15 cellular contexts compared by ENCODE assay signal in genomic region chr6:14738933-14739332, GRCh38.
DNase-seq lines count a peak whose midpoint lies in the region; FAIRE-seq and TF ChIP-seq lines count a peak whose summit lies in the region.
"Had no signal": no experiment of that assay in that cellular context is flagged by ENCODE, and none has a peak within 500 bp of the region (broad histone marks: within the 10 kb centered on the region; RNA-seq: fewer than 3 reads in every experiment).

No MANE protein-coding gene starts in this region.

- FAIRE-seq in kidney (lab: Jason Lieb, UNC): no peak
- FAIRE-seq: pancreas had no signal

- peaks cover 1% of the 10 kb centered on the region for H3K36me3 Mint-ChIP-seq in activated naive CD4-positive, alpha-beta T cell treated with anti-CD3 and anti-CD28 coated beads for 36 hours (ENCODE audit: low read depth)
- peaks cover 23% of the 10 kb centered on the region for H3K36me3 Mint-ChIP-seq in activated T-helper 1 cell treated with anti-CD3 and anti-CD28 coated beads, Interleukin-12 subunit alpha, Interleukin-12 subunit beta, Interleukin-2, Interleukin-4 antibody, amounts not matched to agents 30 ng/mL and 10 ng/mL and 1 ng/mL, durations not matched to agents 14 hours and 24 hours and 36 hours (ENCODE audit: low read depth)

- no peak overlapping the region for H3K4me3 Mint-ChIP-seq in activated naive CD4-positive, alpha-beta T cell treated with anti-CD3 and anti-CD28 coated beads for 36 hours
- H3K4me3 Mint-ChIP-seq in activated T-helper 1 cell treated with anti-CD3 and anti-CD28 coated beads, Interleukin-12 subunit alpha, Interleukin-12 subunit beta, Interleukin-2, Interleukin-4 antibody, amounts not matched to agents 30 ng/mL and 10 ng/mL and 1 ng/mL, durations not matched to agents 14 hours and 24 hours and 36 hours: no peak overlapping the region

- H3K4me1 Mint-ChIP-seq in activated naive CD4-positive, alpha-beta T cell treated with anti-CD3 and anti-CD28 coated beads for 36 hours (ENCODE audit: low read depth): peaks cover 77% of the 10 kb centered on the region
- peaks cover 95% of the 10 kb centered on the region for H3K4me1 Mint-ChIP-seq in activated T-helper 1 cell treated with anti-CD3 and anti-CD28 coated beads, Interleukin-12 subunit alpha, Interleukin-12 subunit beta, Interleukin-2, Interleukin-4 antibody, amounts not matched to agents 30 ng/mL and 10 ng/mL and 1 ng/mL, durations not matched to agents 14 hours and 24 hours and 36 hours (ENCODE audit: low read depth)

- no peak overlapping the region for H3K9ac ChIP-seq in kidney (ENCODE audit: low read length in 2 of 2)

- intact Hi-C loops in activated naive CD4-positive, alpha-beta T cell treated with anti-CD3 and anti-CD28 coated beads for 36 hours (cut with micrococcal nuclease): loop anchor here (10.0 kb wide), 2 partner anchors 1396 to 1586 kb away; no protein-coding TSS in a partner anchor
- intact Hi-C loops in activated T-helper 1 cell treated with anti-CD3 and anti-CD28 coated beads, Interleukin-12 subunit alpha, Interleukin-12 subunit beta, Interleukin-2, Interleukin-4 antibody, amounts not matched to agents 30 ng/mL and 10 ng/mL and 1 ng/mL, durations not matched to agents 14 hours and 24 hours and 36 hours (cut with micrococcal nuclease): loop anchor here (5.0 kb wide), 1 partner anchor 753 kb away; no protein-coding TSS in a partner anchor
- intact Hi-C loops in kidney (cut with DNase I): no loop called here

- H3K9me3 ChIP-seq in kidney (ENCODE audit: control insufficient read depth in 1 of 2, low read length in 2 of 2): no peaks in the 10 kb centered on the region
- H3K9me3 ChIP-seq: gastrocnemius medialis, pancreas, tibial nerve had no signal

- CTCF ChIA-PET in activated naive CD4-positive, alpha-beta T cell treated with anti-CD3 and anti-CD28 coated beads for 36 hours (lab: Charles Lee): no interaction called here

- peak overlapping the region; percentile 74 for H3K27ac Mint-ChIP-seq in activated naive CD4-positive, alpha-beta T cell treated with anti-CD3 and anti-CD28 coated beads for 36 hours
- peak overlapping the region; percentile 61 for H3K27ac Mint-ChIP-seq in activated T-helper 1 cell treated with anti-CD3 and anti-CD28 coated beads, Interleukin-12 subunit alpha, Interleukin-12 subunit beta, Interleukin-2, Interleukin-4 antibody, amounts not matched to agents 30 ng/mL and 10 ng/mL and 1 ng/mL, durations not matched to agents 14 hours and 24 hours and 36 hours

- TF ChIP-seq CTCF in kidney (IDR thresholded peaks at IDR 0.05; ENCODE audit: borderline replicate concordance, extremely low read depth, insufficient read depth): no peak

- H3K27me3 Mint-ChIP-seq in activated naive CD4-positive, alpha-beta T cell treated with anti-CD3 and anti-CD28 coated beads for 36 hours (ENCODE audit: low read depth): no peaks in the 10 kb centered on the region
- H3K27me3 Mint-ChIP-seq in activated T-helper 1 cell treated with anti-CD3 and anti-CD28 coated beads, Interleukin-12 subunit alpha, Interleukin-12 subunit beta, Interleukin-2, Interleukin-4 antibody, amounts not matched to agents 30 ng/mL and 10 ng/mL and 1 ng/mL, durations not matched to agents 14 hours and 24 hours and 36 hours (ENCODE audit: insufficient read depth): no peaks in the 10 kb centered on the region

- H3K4me3 ChIP-seq in kidney (ENCODE audit: low read length in 2 of 2): no peak overlapping the region
- H3K4me3 ChIP-seq: gastrocnemius medialis, pancreas, tibial nerve had no signal

- H3K36me3 ChIP-seq in kidney (ENCODE audit: control insufficient read depth in 1 of 2, insufficient read depth in 2 of 2, low read length in 2 of 2): no peaks in the 10 kb centered on the region
- H3K36me3 ChIP-seq: gastrocnemius medialis, pancreas, tibial nerve had no signal

- DNase-seq in activated naive CD4-positive, alpha-beta T cell treated with anti-CD3 and anti-CD28 coated beads for 36 hours: no peak
- no peak for DNase-seq in activated naive CD4-positive, alpha-beta T cell (lab: John Stamatoyannopoulos, UW)
- DNase-seq in MV-4-11 (lab: John Stamatoyannopoulos, UW): peak; percentile 12
- no peak for DNase-seq in activated T-helper 1 cell treated with anti-CD3 and anti-CD28 coated beads, Interleukin-12 subunit alpha, Interleukin-12 subunit beta, Interleukin-2, Interleukin-4 antibody, amounts not matched to agents 30 ng/mL and 10 ng/mL and 1 ng/mL, durations not matched to agents 14 hours and 24 hours and 36 hours (ENCODE audit: low spot score)
- DNase-seq in stimulated activated CD8-positive, alpha-beta memory T cell treated with anti-CD3 and anti-CD28 coated beads, Interleukin-4, amount 100 ng/mL, for 48 hours: peak; percentile 20
- DNase-seq in activated CD4-positive, CD25-positive, alpha-beta regulatory T cell (lab: John Stamatoyannopoulos, UW): no peak
- DNase-seq in kidney: no peak
- no peak for DNase-seq in activated gamma-delta T cell treated with Interleukin-2 at 50 U/mL for 16 hours
- DNase-seq: DMS53; gastrocnemius medialis; NCI-H2081; pancreas; stimulated activated CD4-positive, alpha-beta T cell treated with anti-CD3 and anti-CD28 coated beads, Interleukin-4, amount 100 ng/mL, for 24 hours had no signal

- H3K9me3 Mint-ChIP-seq in activated naive CD4-positive, alpha-beta T cell treated with anti-CD3 and anti-CD28 coated beads for 36 hours: peaks cover 1% of the 10 kb centered on the region
- peaks cover 25% of the 10 kb centered on the region for H3K9me3 Mint-ChIP-seq in activated T-helper 1 cell treated with anti-CD3 and anti-CD28 coated beads, Interleukin-12 subunit alpha, Interleukin-12 subunit beta, Interleukin-2, Interleukin-4 antibody, amounts not matched to agents 30 ng/mL and 10 ng/mL and 1 ng/mL, durations not matched to agents 14 hours and 24 hours and 36 hours

- no peak overlapping the region for H3K27ac ChIP-seq in kidney (ENCODE audit: low read depth in 2 of 2, low read length in 2 of 2)
- H3K27ac ChIP-seq: epithelial cell of prostate, gastrocnemius medialis, pancreas, tibial nerve had no signal

- no peaks in the 10 kb centered on the region for H3K4me1 ChIP-seq in kidney (ENCODE audit: control insufficient read depth in 1 of 2, insufficient read depth in 1 of 2, low read depth in 1 of 2, low read length in 2 of 2)
- H3K4me1 ChIP-seq: gastrocnemius medialis, pancreas had no signal

Comparison
In these comparisons a context has a peak if more than half of its experiments do, and no peak if none do; other contexts are left out.
1. DNase-seq: peak in MV-4-11 (single experiment) and stimulated activated CD8-positive, alpha-beta memory T cell treated with anti-CD3 and anti-CD28 coated beads, Interleukin-4, amount 100 ng/mL, for 48 hours (single experiment); none in activated naive CD4-positive, alpha-beta T cell treated with anti-CD3 and anti-CD28 coated beads for 36 hours (single experiment), activated naive CD4-positive, alpha-beta T cell (0 of 4), activated T-helper 1 cell treated with anti-CD3 and anti-CD28 coated beads, Interleukin-12 subunit alpha, Interleukin-12 subunit beta, Interleukin-2, Interleukin-4 antibody, amounts not matched to agents 30 ng/mL and 10 ng/mL and 1 ng/mL, durations not matched to agents 14 hours and 24 hours and 36 hours (single experiment), activated CD4-positive, CD25-positive, alpha-beta regulatory T cell (0 of 4), kidney (single experiment) and activated gamma-delta T cell treated with Interleukin-2 at 50 U/mL for 16 hours (single experiment).